32 cellular contexts compared by ENCODE assay signal in genomic region chr3:157824281-157824680, GRCh38.
"Had no signal": no experiment of that assay in that cellular context is flagged by ENCODE, and none has a peak within 500 bp of the region (broad histone marks: within the 10 kb centered on the region; RNA-seq: fewer than 3 reads in every experiment).

No MANE protein-coding gene starts in this region.

- ATAC-seq: activated CD8-positive, alpha-beta T cell treated with anti-CD3 and anti-CD28 coated beads for 36 hours; activated naive CD4-positive, alpha-beta T cell treated with anti-CD3 and anti-CD28 coated beads, Interleukin-2, amount 50 U/mL, for 72 hours; activated T-cell treated with anti-CD3 and anti-CD28 coated beads, Interleukin-2, amount 50 U/mL, for 4 hours; activated T-cell treated with anti-CD3 and anti-CD28 coated beads, Interleukin-2, amount 50 U/mL, for 72 hours; activated T-helper 17 cell treated with anti-CD3 and anti-CD28 coated beads, Interleukin-2, amount 50 U/mL, for 72 hours; body of pancreas had no signal

- H3K4me1 ChIP-seq: adrenal gland, body of pancreas, breast epithelium had no signal

- H3K9me3 ChIP-seq: adrenal gland had no signal

- H3K4me3 ChIP-seq: adrenal gland, body of pancreas, breast epithelium had no signal

- H3K27me3 ChIP-seq: adrenal gland, body of pancreas, brain microvascular endothelial cell, breast epithelium had no signal

- DNase-seq: activated B cell treated with CpG ODN at 0.5 μM for 24 hours; activated CD4-positive, alpha-beta memory T cell treated with anti-CD3 and anti-CD28 coated beads for 36 hours; activated CD4-positive, alpha-beta T cell treated with anti-CD3 and anti-CD28 coated beads for 4 hours; activated CD4-positive, alpha-beta T cell treated with anti-CD3 and anti-CD28 coated beads, Interleukin-2, amount 10 ng/mL, durations not matched to agents 24 days and 14 days; activated CD4-positive, alpha-beta T cell treated with anti-CD3 and anti-CD28 coated beads, Interleukin-2, amount 50 U/mL, for 1 hour; activated CD4-positive, alpha-beta T cell treated with anti-CD3 and anti-CD28 coated beads, Interleukin-2, amount 50 U/mL, for 4 hours; activated CD4-positive, CD25-positive, alpha-beta regulatory T cell treated with anti-CD3 and anti-CD28 coated beads, Interleukin-2, amount 50 U/mL, for 72 hours; activated CD8-positive, alpha-beta memory T cell treated with anti-CD3 and anti-CD28 coated beads, Interleukin-2, amount 50 U/mL, for 4 hours; activated CD8-positive, alpha-beta T cell treated with anti-CD3 and anti-CD28 coated beads for 36 hours; activated effector memory CD4-positive, alpha-beta T cell treated with anti-CD3 and anti-CD28 coated beads, Interleukin-2, amount 50 U/mL, for 16 hours; activated gamma-delta T cell treated with Interleukin-2 at 50 U/mL for 16 hours; activated naive CD4-positive, alpha-beta T cell; activated naive CD4-positive, alpha-beta T cell treated with anti-CD3 and anti-CD28 coated beads for 36 hours; activated naive CD4-positive, alpha-beta T cell treated with anti-CD3 and anti-CD28 coated beads, Interleukin-2, amount 50 U/mL, for 16 hours; activated naive CD8-positive, alpha-beta T cell treated with anti-CD3 and anti-CD28 coated beads for 36 hours; activated T-cell treated with anti-CD3 and anti-CD28 coated beads for 4 hours; activated T-cell treated with anti-CD3 and anti-CD28 coated beads, Interleukin-2, amount 50 U/mL, for 1 hour; activated T-cell treated with anti-CD3 and anti-CD28 coated beads, Interleukin-2, amount 50 U/mL, for 4 hours; activated T-cell treated with anti-CD3 and anti-CD28 coated beads, Interleukin-2, amount 50 U/mL, for 72 hours; adrenal gland; amniotic stem cell; aorta; body of pancreas; brain microvascular endothelial cell; caudate nucleus; cerebellar nuclear complex; T-helper 2 cell; T-helper 9 cell had no signal

- H3K27ac ChIP-seq: adrenal gland, body of pancreas, brain microvascular endothelial cell, breast epithelium, VCaP had no signal

- H3K36me3 ChIP-seq: adrenal gland, brain microvascular endothelial cell, breast epithelium had no signal
